In the genomic region with DNA sequence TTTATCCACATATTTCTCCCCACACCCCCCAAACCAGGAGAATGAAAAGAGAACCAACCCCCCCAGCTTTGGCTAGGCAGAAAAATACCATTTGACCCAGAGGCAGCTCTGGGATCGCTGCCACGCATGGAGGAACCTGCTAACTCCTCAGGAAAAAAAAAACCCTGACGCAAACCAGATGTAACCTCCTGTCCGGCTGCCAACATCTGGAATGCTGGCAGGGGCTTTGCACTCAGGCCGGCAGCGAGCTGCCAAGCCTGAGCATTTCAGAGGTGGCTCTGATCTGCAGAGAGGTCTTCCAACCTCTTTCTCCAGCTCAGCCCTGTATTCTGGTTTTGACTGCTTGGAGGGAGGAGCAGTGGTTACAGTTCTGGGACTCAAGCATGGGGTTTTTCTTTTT, we compare ENCODE assay signal across 10 cellular contexts. TPM values are rescaled to one million over a fixed set of nuclear protein-coding genes. Genes with fewer than 3 reads are reported as not detected.
A peak's percentile ranks its signal among the peaks of the same experiment; 100 is the strongest.
DNase-seq lines count a peak whose midpoint lies in the region; ATAC-seq and TF ChIP-seq lines count a peak whose summit lies in the region.
"Had no signal": no experiment of that assay in that cellular context is flagged by ENCODE, and none has a peak within 500 bp of the region (broad histone marks: within the 10 kb centered on the region; RNA-seq: fewer than 3 reads in every experiment).

No MANE protein-coding gene starts in this region.

- H3K27ac ChIP-seq in brain microvascular endothelial cell = peak overlapping the region; percentile 60
- peak overlapping the region; percentile 72 for H3K27ac ChIP-seq in hepatocyte
- peak overlapping the region in 12 of 21 experiments; percentile 1 to 67 (median 48) for H3K27ac ChIP-seq in skin epidermis
- no peak overlapping the region for H3K27ac ChIP-seq in PC-9
- H3K27ac ChIP-seq in naive thymus-derived CD4-positive, alpha-beta T cell (ENCODE audit: low read depth, low read length) = no peak overlapping the region

- 0 out of 2 replicates have a peak, but pooled peaks cover 6% of the 10 kb centered on the region for H3F3A ChIP-seq in PC-9 (ENCODE audit: insufficient read depth, low read depth)

- H3K27me3 Mint-ChIP-seq in naive thymus-derived CD4-positive, alpha-beta T cell = peaks cover 0 to 5% (median 0%) of the 10 kb centered on the region in 5 donors

- H3K4me1 ChIP-seq in hepatocyte (ENCODE audit: insufficient read depth) = peaks cover 43% of the 10 kb centered on the region
- H3K4me1 ChIP-seq in PC-9 (replicated peaks; ENCODE audit: insufficient read depth) = peaks cover 43% of the 10 kb centered on the region
- H3K4me1 ChIP-seq in naive thymus-derived CD4-positive, alpha-beta T cell (ENCODE audit: control insufficient read depth in 2 of 2, insufficient read depth in 2 of 2, low read length in 2 of 2) = peaks cover 9 to 15% of the 10 kb centered on the region in 2 donors

- peak; percentile 90 for DNase-seq in GM04504 (ENCODE audit: low read depth)
- DNase-seq in brain microvascular endothelial cell = no peak
- peak; percentile 84 for DNase-seq in hepatocyte (ENCODE audit: low spot score)
- no peak for DNase-seq in NCI-H2081 treated with DMSO at 0.1 percent for 48 hours (lab: John Stamatoyannopoulos, UW)
- no peak for DNase-seq in NCI-H1417 treated with DMSO at 0.1 percent for 48 hours (lab: John Stamatoyannopoulos, UW)
- no peak for DNase-seq in PC-9
- no peak for DNase-seq in naive thymus-derived CD4-positive, alpha-beta T cell
- DNase-seq: MM.1S had no signal

- H3K36me3 ChIP-seq in brain microvascular endothelial cell (replicated peaks) (peaks cover 87% of the 10 kb centered on the region), hepatocyte (replicated peaks; ENCODE audit: insufficient read depth, low read depth) (no peaks in the 10 kb centered on the region), PC-9 (ENCODE audit: low read depth) (no peaks in the 10 kb centered on the region)
- no peaks in the 10 kb centered on the region for H3K36me3 ChIP-seq in naive thymus-derived CD4-positive, alpha-beta T cell (ENCODE audit: control insufficient read depth in 2 of 3, insufficient read depth in 3 of 3, low read length in 3 of 3)

- intact Hi-C loops in PC-9 (cut with micrococcal nuclease; ENCODE audit: unreplicated experiment) = no loop called here
- intact Hi-C loops in naive thymus-derived CD4-positive, alpha-beta T cell (cut with micrococcal nuclease) = no loop called here

- H3K79me2 ChIP-seq in hepatocyte (peaks cover 38% of the 10 kb centered on the region), PC-9 (ENCODE audit: low read depth) (no peaks in the 10 kb centered on the region; the same call in 1 of the 2 replicates)

- H3K4me2 ChIP-seq in hepatocyte (peak overlapping the region; percentile 65), PC-9 (no peak overlapping the region)
- H3K4me2 ChIP-seq: GM23338 had no signal

- no peak overlapping the region for H3K4me3 Mint-ChIP-seq in naive thymus-derived CD4-positive, alpha-beta T cell
- H3K4me3 Mint-ChIP-seq: GM23338 had no signal

- no peak for ATAC-seq in naive thymus-derived CD4-positive, alpha-beta T cell
- ATAC-seq: GM23338 had no signal

- H3K27me3 ChIP-seq in brain microvascular endothelial cell (replicated peaks) = no peaks in the 10 kb centered on the region
- no peaks in the 10 kb centered on the region for H3K27me3 ChIP-seq in hepatocyte
- H3K27me3 ChIP-seq in PC-9 (ENCODE audit: insufficient read depth, low read depth) = no peaks in the 10 kb centered on the region
- no peaks in the 10 kb centered on the region for H3K27me3 ChIP-seq in naive thymus-derived CD4-positive, alpha-beta T cell (ENCODE audit: control insufficient read depth in 2 of 2, insufficient read depth in 2 of 2, low read length in 2 of 2)

- H3K27ac Mint-ChIP-seq in naive thymus-derived CD4-positive, alpha-beta T cell = no peak overlapping the region
- H3K27ac Mint-ChIP-seq: GM23338 had no signal

- H3K4me1 Mint-ChIP-seq in naive thymus-derived CD4-positive, alpha-beta T cell = peaks cover 14 to 37% (median 17%) of the 10 kb centered on the region in 7 donors

- H2AFZ ChIP-seq in hepatocyte (no peak overlapping the region), PC-9 (no peak overlapping the region)
- H2AFZ ChIP-seq: GM23338 had no signal

- H3K9me2 ChIP-seq in hepatocyte (replicated peaks; ENCODE audit: insufficient read depth) (no peaks in the 10 kb centered on the region), PC-9 (ENCODE audit: insufficient read depth) (no peaks in the 10 kb centered on the region)

- CTCF ChIA-PET in PC-9 (lab: Charles Lee) = no interaction called here
- CTCF ChIA-PET in naive thymus-derived CD4-positive, alpha-beta T cell (lab: Charles Lee) = interaction anchor here (0.6 to 1.6 kb wide), 4 partner anchors 8 to 86 kb away, joined by 3 to 5 read pairs (median 3); partner anchors contain the start of gene IGFBP4

- H4K20me1 ChIP-seq in hepatocyte (ENCODE audit: insufficient read depth, poor library complexity, severe bottlenecking) (peaks cover 2% of the 10 kb centered on the region), PC-9 (ENCODE audit: insufficient read depth) (no peaks in the 10 kb centered on the region)

- H3K9me3 ChIP-seq in hepatocyte (ENCODE audit: low read depth) (no peaks in the 10 kb centered on the region), PC-9 (ENCODE audit: insufficient read depth, low read depth) (no peaks in the 10 kb centered on the region)
- H3K9me3 ChIP-seq in naive thymus-derived CD4-positive, alpha-beta T cell (ENCODE audit: control insufficient read depth in 2 of 3, low read length in 3 of 3) = no peaks in the 10 kb centered on the region

- 54% methylated on average over 6 of the region's 6 CpGs for WGBS in hepatocyte (ENCODE audit: low lambda C conversion rate, missing lambda C conversion rate)

- H3K4me3 ChIP-seq in brain microvascular endothelial cell (ENCODE audit: low read depth, low read length) = no peak overlapping the region
- no peak overlapping the region for H3K4me3 ChIP-seq in hepatocyte
- H3K4me3 ChIP-seq in skin epidermis = no peak overlapping the region
- H3K4me3 ChIP-seq in PC-9 = no peak overlapping the region
- no peak overlapping the region for H3K4me3 ChIP-seq in naive thymus-derived CD4-positive, alpha-beta T cell (ENCODE audit: low read length)
- H3K4me3 ChIP-seq: GM23338 had no signal

- H3K36me3 Mint-ChIP-seq in naive thymus-derived CD4-positive, alpha-beta T cell = peaks cover 0 to 33% (median 0%) of the 10 kb centered on the region in 5 donors

- in situ Hi-C loops in brain microvascular endothelial cell (cut with HindIII; ENCODE audit: low pct_ligation_motif_present, low sequenced_read_pairs) = no loop called here

- TF ChIP-seq CTCF in brain microvascular endothelial cell (IDR thresholded peaks at IDR 0.05; ENCODE audit: low read depth, low read length, missing control alignments) (no peak), hepatocyte (IDR thresholded peaks at IDR 0.05; ENCODE audit: poor library complexity) (no peak), PC-9 (conservative IDR thresholded peaks at IDR 0.05) (no peak)

- no TSS peak for BruUV-seq in PC-9 (replicated peaks; lab: Mats Ljungman, UMichigan)

- H3K9me3 Mint-ChIP-seq in naive thymus-derived CD4-positive, alpha-beta T cell = no peaks in the 10 kb centered on the region
- H3K9me3 Mint-ChIP-seq: GM23338 had no signal

- POLR2A ChIA-PET in PC-9 (lab: Charles Lee; ENCODE audit: unreplicated experiment) = no interaction called here
- POLR2A ChIA-PET in naive thymus-derived CD4-positive, alpha-beta T cell (lab: Charles Lee) = interaction anchor here (0.7 to 1.1 kb wide), 2 partner anchors 77 to 89 kb away, joined by 3 read pairs; no protein-coding TSS in a partner anchor

RNA-seq across cellular contexts. Expression of gene IGFBP4, which starts 8.2 kb away (rescaled TPM):
- total RNA-seq in hepatocyte (44.9 and 48.2 TPM in 2 replicates), PC-9 (2021) (138 and 211 TPM in 2 replicates)
- polyA plus RNA-seq in hepatocyte = 149 and 183 TPM in 2 replicates
- total RNA-seq in naive thymus-derived CD4-positive, alpha-beta T cell = 100 to 1,000 TPM in 1 of 5 experiments, 1 to 10 TPM in 4; 1.5 to 116 (median 1.9) TPM
- 1 to 10 TPM in 1 of 2 donors, under 1 TPM in 1; 0.45 to 1.0 TPM for polyA plus RNA-seq in naive thymus-derived CD4-positive, alpha-beta T cell

RNA-seq across cellular contexts. Expression of gene TOP2A, which starts 33.7 kb away (rescaled TPM):
- total RNA-seq in hepatocyte (36.9 and 37.4 TPM in 2 replicates), PC-9 (2021) (156 and 235 TPM in 2 replicates)
- polyA plus RNA-seq in hepatocyte = 19.3 and 21.3 TPM in 2 replicates
- 100 to 1,000 TPM in 1 of 5 experiments, 1 to 10 TPM in 3, under 1 TPM in 1; 0.54 to 273 (median 1.2) TPM for total RNA-seq in naive thymus-derived CD4-positive, alpha-beta T cell
- not detected for polyA plus RNA-seq in naive thymus-derived CD4-positive, alpha-beta T cell

RNA-seq across cellular contexts. Expression of gene TNS4, which starts 50.0 kb away (rescaled TPM):
- not detected in 2 replicates for total RNA-seq in hepatocyte
- polyA plus RNA-seq in hepatocyte = 0.07 TPM in 2 replicates
- total RNA-seq in PC-9 (2021) = 17.4 and 23.5 TPM in 2 replicates
- 10 to 100 TPM in 1 of 5 experiments, 1 to 10 TPM in 2, not detected in 2; 1.2 to 10.3 (median 1.3) TPM for total RNA-seq in naive thymus-derived CD4-positive, alpha-beta T cell
- not detected for polyA plus RNA-seq in naive thymus-derived CD4-positive, alpha-beta T cell

Comparison
In these comparisons a context has a peak if more than half of its experiments do, and no peak if none do; other contexts are left out.
1. DNase-seq: peak in GM04504 (single experiment) and hepatocyte (single experiment); none in brain microvascular endothelial cell (single experiment), NCI-H2081 treated with DMSO at 0.1 percent for 48 hours (single experiment), NCI-H1417 treated with DMSO at 0.1 percent for 48 hours (single experiment), PC-9 (0 of 2) and naive thymus-derived CD4-positive, alpha-beta T cell (0 of 9).
2. H3K27ac ChIP-seq: peak in brain microvascular endothelial cell (single experiment), hepatocyte (single experiment) and skin epidermis (12 of 21); none in PC-9 (single experiment) and naive thymus-derived CD4-positive, alpha-beta T cell (single experiment).